Comparison of ENCODE assay signal across 13 cellular contexts in genomic region chr1:55536466-55536865, GRCh38.
DNase-seq lines count a peak whose midpoint lies in the region; ATAC-seq and TF ChIP-seq lines count a peak whose summit lies in the region.
"Had no signal": no experiment of that assay in that cellular context is flagged by ENCODE, and none has a peak within 500 bp of the region (broad histone marks: within the 10 kb centered on the region; RNA-seq: fewer than 3 reads in every experiment).

No MANE protein-coding gene starts in this region.

- H3K4me2 ChIP-seq in MM.1S (ENCODE audit: low read depth, low read length) (peak overlapping the region; percentile 72), skeletal muscle satellite cell (ENCODE audit: low read length) (peak overlapping the region; percentile 37)

- H3K4me1 ChIP-seq in MM.1S (ENCODE audit: low read length) (no peaks in the 10 kb centered on the region; the same call in 1 of the 2 replicates), skeletal muscle satellite cell (ENCODE audit: control insufficient read depth, insufficient read depth, low read length) (peaks cover 28% of the 10 kb centered on the region), BE2C (no peaks in the 10 kb centered on the region)

- peak overlapping the region; percentile 57 for H2AFZ ChIP-seq in MM.1S (ENCODE audit: low read length)

- H4K20me1 ChIP-seq in MM.1S (ENCODE audit: insufficient read depth, low read length): no peaks in the 10 kb centered on the region

- no peaks in the 10 kb centered on the region for H3F3A ChIP-seq in MM.1S (ENCODE audit: insufficient read depth, low read length)

- no peaks in the 10 kb centered on the region for H3K9me2 ChIP-seq in MM.1S (replicated peaks; ENCODE audit: insufficient read depth, low read length)

- H3K79me2 ChIP-seq in MM.1S (ENCODE audit: low read length): no peaks in the 10 kb centered on the region

- H3K9ac ChIP-seq in MM.1S (ENCODE audit: low read length): peak overlapping the region; percentile 45; the same call in 1 of the 2 replicates
- H3K9ac ChIP-seq in skeletal muscle satellite cell (ENCODE audit: low read depth, low read length): no peak overlapping the region

- H3K27ac ChIP-seq in MM.1S (ENCODE audit: low read length): peak overlapping the region; percentile 58; the same call in 1 of the 2 replicates
- H3K27ac ChIP-seq: right atrium auricular region had no signal

- no peaks in the 10 kb centered on the region for H3K36me3 ChIP-seq in MM.1S (replicated peaks; ENCODE audit: insufficient read depth, low read length)
- no peaks in the 10 kb centered on the region for H3K36me3 ChIP-seq in skeletal muscle satellite cell (ENCODE audit: insufficient read depth, low read length)
- no peaks in the 10 kb centered on the region for H3K36me3 ChIP-seq in BE2C
- H3K36me3 ChIP-seq in MG63: no peaks in the 10 kb centered on the region
- H3K36me3 ChIP-seq: right atrium auricular region had no signal

- no peaks in the 10 kb centered on the region for H3K27me3 ChIP-seq in MM.1S (replicated peaks; ENCODE audit: insufficient read depth, low read length)
- no peaks in the 10 kb centered on the region for H3K27me3 ChIP-seq in skeletal muscle satellite cell (ENCODE audit: control insufficient read depth, insufficient read depth, low read length)
- H3K27me3 ChIP-seq in BE2C: no peaks in the 10 kb centered on the region
- H3K27me3 ChIP-seq in MG63: no peaks in the 10 kb centered on the region; the same call in 1 of the 2 replicates
- H3K27me3 ChIP-seq: right atrium auricular region had no signal

- peak; percentile 57 for ATAC-seq in GM19025 (IDR thresholded peaks at IDR 0.05; ENCODE audit: low read depth, unreplicated experiment)

- DNase-seq in MM.1S (peak; percentile 82), fibroblast of the aortic adventitia (ENCODE audit: low read depth) (peak; percentile 18), BE2C (no peak), MG63 (no peak), H4 (ENCODE audit: low spot score) (no peak)
- DNase-seq: activated naive CD4-positive, alpha-beta T cell treated with anti-CD3 and anti-CD28 coated beads, Interleukin-2, amount 10 ng/mL, durations not matched to agents 7 days and 5 days; activated T-cell treated with anti-CD3 and anti-CD28 coated beads for 4 hours; GDM1; NCI-H510A; stimulated activated CD4-positive, alpha-beta T cell treated with anti-CD3 and anti-CD28 coated beads, Interleukin-2, amount 100 ng/mL, for 48 hours had no signal

- TF ChIP-seq CTCF in MM.1S (IDR thresholded peaks at IDR 0.05; ENCODE audit: low read length) (no peak), fibroblast of the aortic adventitia (IDR thresholded peaks at IDR 0.05; ENCODE audit: insufficient read depth, low read length) (no peak), BE2C (IDR thresholded peaks at IDR 0.05; ENCODE audit: low read depth, low read length) (no peak)

- no peaks in the 10 kb centered on the region for H3K9me3 ChIP-seq in MM.1S (replicated peaks; ENCODE audit: insufficient read depth, low read length)
- no peaks in the 10 kb centered on the region for H3K9me3 ChIP-seq in skeletal muscle satellite cell (replicated peaks; ENCODE audit: low read length)
- H3K9me3 ChIP-seq in BE2C: no peaks in the 10 kb centered on the region
- H3K9me3 ChIP-seq in MG63: no peaks in the 10 kb centered on the region
- H3K9me3 ChIP-seq: right atrium auricular region had no signal

- H3K4me3 ChIP-seq in MM.1S (ENCODE audit: low read length) (peak overlapping the region; percentile 40), fibroblast of the aortic adventitia (ENCODE audit: low read depth, low read length) (no peak overlapping the region), skeletal muscle satellite cell (ENCODE audit: low read length) (no peak overlapping the region), BE2C (ENCODE audit: low read depth, low read length) (no peak overlapping the region), MG63 (no peak overlapping the region)
- H3K4me3 ChIP-seq: right atrium auricular region had no signal

Comparison
In these comparisons a context has a peak if more than half of its experiments do, and no peak if none do; other contexts are left out.
1. DNase-seq: peak in MM.1S (single experiment) and fibroblast of the aortic adventitia (single experiment); none in BE2C (single experiment), MG63 (single experiment) and H4 (single experiment).